Comparison of ENCODE assay signal across 18 cellular contexts in genomic region chr3:13950042-13950441, GRCh38.
"Had no signal": no experiment of that assay in that cellular context is flagged by ENCODE, and none has a peak within 500 bp of the region (broad histone marks: within the 10 kb centered on the region; RNA-seq: fewer than 3 reads in every experiment).

No MANE protein-coding gene starts in this region.

- H3K27me3 Mint-ChIP-seq: activated CD4-positive, alpha-beta T cell treated with anti-CD3 and anti-CD28 coated beads, Interleukin-2, amount 10 ng/mL, durations not matched to agents 24 days and 14 days had no signal

- H3K9me3 ChIP-seq: body of pancreas, colonic mucosa, thyroid gland had no signal

- H3K4me3 ChIP-seq: body of pancreas, colonic mucosa, esophagus muscularis mucosa, left ventricle myocardium inferior, thyroid gland had no signal

- H3K27me3 ChIP-seq: body of pancreas, colonic mucosa, esophagus muscularis mucosa, thyroid gland had no signal

- H3K4me3 Mint-ChIP-seq: activated CD4-positive, alpha-beta T cell treated with anti-CD3 and anti-CD28 coated beads, Interleukin-2, amount 10 ng/mL, durations not matched to agents 24 days and 14 days; activated naive CD8-positive, alpha-beta T cell; activated T-cell treated with anti-CD3 and anti-CD28 coated beads, Interleukin-2, amount 50 U/mL, for 72 hours; natural killer cell treated with Interleukin-12 subunit alpha and Interleukin-12 subunit beta and Interleukin-15 and Interleukin-18, amount 100 ng/mL, for 72 hours; stimulated activated naive B cell treated with anti-CD40 and anti-IgM and Interleukin-4, amounts not matched to agents 10 μg/mL and 1 μg/mL and 100 μg/mL, for 72 hours had no signal

- H3K36me3 ChIP-seq: colonic mucosa, esophagus muscularis mucosa, left ventricle myocardium inferior, thyroid gland had no signal

- H3K27ac ChIP-seq: body of pancreas, colonic mucosa, esophagus muscularis mucosa, left ventricle myocardium inferior, thyroid gland had no signal

- DNase-seq: activated CD4-positive, alpha-beta T cell treated with anti-CD3 and anti-CD28 coated beads, Interleukin-2, amount 10 ng/mL, durations not matched to agents 24 days and 14 days; activated CD4-positive, CD25-positive, alpha-beta regulatory T cell; activated CD8-positive, alpha-beta memory T cell treated with anti-CD3 and anti-CD28 coated beads, Interleukin-2, amount 50 U/mL, for 48 hours; activated gamma-delta T cell treated with Interleukin-2 at 50 U/mL for 16 hours; activated T-cell treated with anti-CD3 and anti-CD28 coated beads, Interleukin-2, amount 50 U/mL, for 72 hours; amniotic stem cell; body of pancreas; central memory CD4-positive, alpha-beta T cell; colonic mucosa; hippocampal formation; left ventricle myocardium inferior; occipital lobe; stimulated activated CD4-positive, alpha-beta T cell treated with anti-CD3 and anti-CD28 coated beads, Interleukin-2, amount 100 ng/mL, for 48 hours; stimulated activated naive B cell treated with anti-CD40 and anti-IgM and Interleukin-4, amounts not matched to agents 10 μg/mL and 1 μg/mL and 100 μg/mL, for 72 hours; thyroid gland had no signal

- ATAC-seq: activated T-cell treated with anti-CD3 and anti-CD28 coated beads, Interleukin-2, amount 50 U/mL, for 72 hours; body of pancreas; natural killer cell treated with Interleukin-12 subunit alpha and Interleukin-12 subunit beta and Interleukin-15 and Interleukin-18, amount 100 ng/mL, for 72 hours; stimulated activated naive B cell treated with anti-CD40 and anti-IgM and Interleukin-4, amounts not matched to agents 10 μg/mL and 1 μg/mL and 100 μg/mL, for 72 hours had no signal

- H3K27ac Mint-ChIP-seq: activated CD4-positive, alpha-beta T cell treated with anti-CD3 and anti-CD28 coated beads, Interleukin-2, amount 10 ng/mL, durations not matched to agents 24 days and 14 days; activated naive CD8-positive, alpha-beta T cell; activated T-cell treated with anti-CD3 and anti-CD28 coated beads, Interleukin-2, amount 50 U/mL, for 72 hours; natural killer cell treated with Interleukin-12 subunit alpha and Interleukin-12 subunit beta and Interleukin-15 and Interleukin-18, amount 100 ng/mL, for 72 hours; stimulated activated naive B cell treated with anti-CD40 and anti-IgM and Interleukin-4, amounts not matched to agents 10 μg/mL and 1 μg/mL and 100 μg/mL, for 72 hours had no signal

- H3K4me1 Mint-ChIP-seq: activated CD4-positive, alpha-beta T cell treated with anti-CD3 and anti-CD28 coated beads, Interleukin-2, amount 10 ng/mL, durations not matched to agents 24 days and 14 days; stimulated activated naive B cell treated with anti-CD40 and anti-IgM and Interleukin-4, amounts not matched to agents 10 μg/mL and 1 μg/mL and 100 μg/mL, for 72 hours had no signal

- H3K4me1 ChIP-seq: body of pancreas, colonic mucosa, esophagus muscularis mucosa, left ventricle myocardium inferior, thyroid gland had no signal
